Comparison of ENCODE assay signal across 8 cellular contexts in genomic region chr6:145815351-145815772, GRCh38. TPM values are rescaled to one million over a fixed set of nuclear protein-coding genes. Genes with fewer than 3 reads are reported as not detected.
DNase-seq lines count a peak whose midpoint lies in the region; ATAC-seq and TF ChIP-seq lines count a peak whose summit lies in the region.

No MANE protein-coding gene starts in this region.

- peaks cover 27% of the 10 kb centered on the region for H3K4me1 ChIP-seq in hepatocyte (ENCODE audit: insufficient read depth)

- 1% methylated on average over 19 of the region's 19 CpGs for WGBS in adipose tissue, 3 donors
- WGBS in hepatocyte (ENCODE audit: low lambda C conversion rate, missing lambda C conversion rate), result 2% methylated on average over 18 of the region's 19 CpGs

- in situ Hi-C loops in G401 (cut with HindIII; ENCODE audit: low sequenced_read_pairs), result no loop called here

- H3K4me3 ChIP-seq in hepatocyte (peak overlapping the region; percentile 73), skeletal muscle cell (ENCODE audit: low read depth, low read length) (peak overlapping the region; percentile 78)

- ATAC-seq in GM21526 (IDR thresholded peaks at IDR 0.05; ENCODE audit: low FRiP score, unreplicated experiment), result peak; percentile 4

- peaks cover 41% of the 10 kb centered on the region for H3K79me2 ChIP-seq in hepatocyte

- no peaks in the 10 kb centered on the region for H3K9me3 ChIP-seq in KOPT-K1 (ENCODE audit: insufficient read depth, low read length, poor library complexity, severe bottlenecking)
- H3K9me3 ChIP-seq in hepatocyte (ENCODE audit: low read depth), result no peaks in the 10 kb centered on the region

- peak overlapping the region; percentile 76 for H3K4me2 ChIP-seq in hepatocyte

- peak overlapping the region; percentile 92 for H3K27ac ChIP-seq in KOPT-K1 (ENCODE audit: low read depth, low read length, poor library complexity, severe bottlenecking)
- peak overlapping the region; percentile 78 for H3K27ac ChIP-seq in adipose tissue (ENCODE audit: low read depth, low read length)
- peak overlapping the region; percentile 95 for H3K27ac ChIP-seq in hepatocyte

- H3K9me2 ChIP-seq in hepatocyte (replicated peaks; ENCODE audit: insufficient read depth), result no peaks in the 10 kb centered on the region

- H2AFZ ChIP-seq in hepatocyte, result peak overlapping the region; percentile 84

- TF ChIP-seq CTCF in hepatocyte (IDR thresholded peaks at IDR 0.05; ENCODE audit: poor library complexity), result no peak

- H4K20me1 ChIP-seq in hepatocyte (ENCODE audit: insufficient read depth, poor library complexity, severe bottlenecking), result peaks cover 23% of the 10 kb centered on the region

- DNase-seq in G401 (ENCODE audit: low spot score) (peak; percentile 43), hepatocyte (ENCODE audit: low spot score) (peak; percentile 48), skeletal muscle cell (ENCODE audit: low read depth) (no peak)
- no peak for DNase-seq in activated effector memory CD4-positive, alpha-beta T cell treated with Interleukin-2 at 50 U/mL for 16 hours
- no peak for DNase-seq in stimulated activated CD4-positive, alpha-beta T cell treated with anti-CD3 and anti-CD28 coated beads, Interleukin-2, amount 100 ng/mL, for 24 hours

- H3K27me3 ChIP-seq in hepatocyte, result no peaks in the 10 kb centered on the region

- H3K36me3 ChIP-seq in KOPT-K1 (ENCODE audit: insufficient read depth, low read length) (no peaks in the 10 kb centered on the region), hepatocyte (replicated peaks; ENCODE audit: insufficient read depth, low read depth) (no peaks in the 10 kb centered on the region)

RNA-seq across cellular contexts. Expression of gene FBXO30, which starts 0.8 kb away (rescaled TPM):
- total RNA-seq in G401 (2014; rRNA removed; shearing (Covaris generic)), result 6.3 and 7.7 TPM in 2 replicates
- polyA plus RNA-seq in adipose tissue (1 to 10 TPM; 1.3 to 3.4 (median 3.1) TPM), hepatocyte (2.0 and 2.8 TPM in 2 replicates)
- 9.0 and 9.1 TPM in 2 replicates for total RNA-seq in hepatocyte

Comparison
In these comparisons a context has a peak if more than half of its experiments do, and no peak if none do; other contexts are left out.
1. DNase-seq: peak in G401 (single experiment) and hepatocyte (single experiment); none in skeletal muscle cell (single experiment), activated effector memory CD4-positive, alpha-beta T cell treated with Interleukin-2 at 50 U/mL for 16 hours (single experiment) and stimulated activated CD4-positive, alpha-beta T cell treated with anti-CD3 and anti-CD28 coated beads, Interleukin-2, amount 100 ng/mL, for 24 hours (0 of 2).
2. Peak in every context shown above with its lines, with median percentiles within 50 percentile points of each other: H3K27ac ChIP-seq.